Comparison of ENCODE assay signal across 21 cellular contexts in genomic region chr12:19780460-19780859, GRCh38.
"Had no signal": no experiment of that assay in that cellular context is flagged by ENCODE, and none has a peak within 500 bp of the region (broad histone marks: within the 10 kb centered on the region; RNA-seq: fewer than 3 reads in every experiment).

No MANE protein-coding gene starts in this region.

- H3K36me3 ChIP-seq: prostate gland, right lobe of liver, spleen, stomach had no signal

- H3K36me3 Mint-ChIP-seq: naive thymus-derived CD4-positive, alpha-beta T cell; stimulated activated naive B cell treated with anti-CD40 and anti-IgM and Interleukin-4, amounts not matched to agents 10 μg/mL and 1 μg/mL and 100 μg/mL, for 72 hours had no signal

- H3K4me1 ChIP-seq: foreskin keratinocyte, prostate gland, right lobe of liver, spleen had no signal

- DNase-seq: cerebellar nuclear complex; effector CD4-positive, alpha-beta T cell; endodermal cell; erythroblast; foreskin keratinocyte; kidney; left cardiac atrium; left ventricle myocardium superior; naive thymus-derived CD4-positive, alpha-beta T cell; nephron progenitor cell; right lobe of liver; stimulated activated CD4-positive, alpha-beta T cell treated with anti-CD3 and anti-CD28 coated beads, Interleukin-15, amount 100 ng/mL, for 24 hours; stimulated activated CD4-positive, alpha-beta T cell treated with anti-CD3 and anti-CD28 coated beads, Interleukin-1b, Interleukin-23, amount 100 ng/mL, for 48 hours; stimulated activated CD4-positive, alpha-beta T cell treated with anti-CD3 and anti-CD28 coated beads, Interleukin-4, amount 100 ng/mL, for 24 hours; stimulated activated naive B cell treated with anti-CD40 and anti-IgM and Interleukin-4, amounts not matched to agents 10 μg/mL and 1 μg/mL and 100 μg/mL, for 72 hours; stomach; substantia nigra had no signal

- ATAC-seq: foreskin keratinocyte; naive thymus-derived CD4-positive, alpha-beta T cell; stimulated activated naive B cell treated with anti-CD40 and anti-IgM and Interleukin-4, amounts not matched to agents 10 μg/mL and 1 μg/mL and 100 μg/mL, for 72 hours had no signal

- H3K9me3 ChIP-seq: prostate gland, right lobe of liver had no signal

- H3K4me3 Mint-ChIP-seq: endodermal cell; naive thymus-derived CD4-positive, alpha-beta T cell; nephron progenitor cell; stimulated activated naive B cell treated with anti-CD40 and anti-IgM and Interleukin-4, amounts not matched to agents 10 μg/mL and 1 μg/mL and 100 μg/mL, for 72 hours; type B pancreatic cell had no signal

- H3K4me3 ChIP-seq: lung, prostate gland, right lobe of liver, spleen, stomach had no signal

- H3K27ac Mint-ChIP-seq: naive thymus-derived CD4-positive, alpha-beta T cell; nephron progenitor cell; stimulated activated naive B cell treated with anti-CD40 and anti-IgM and Interleukin-4, amounts not matched to agents 10 μg/mL and 1 μg/mL and 100 μg/mL, for 72 hours; type B pancreatic cell had no signal

- H3K4me1 Mint-ChIP-seq: naive thymus-derived CD4-positive, alpha-beta T cell; stimulated activated naive B cell treated with anti-CD40 and anti-IgM and Interleukin-4, amounts not matched to agents 10 μg/mL and 1 μg/mL and 100 μg/mL, for 72 hours had no signal

- H3K27me3 Mint-ChIP-seq: stimulated activated naive B cell treated with anti-CD40 and anti-IgM and Interleukin-4, amounts not matched to agents 10 μg/mL and 1 μg/mL and 100 μg/mL, for 72 hours had no signal

- H3K27me3 ChIP-seq: foreskin keratinocyte, right lobe of liver, spleen had no signal

- H3K27ac ChIP-seq: foreskin keratinocyte, prostate gland, right lobe of liver, spleen, stomach had no signal
